In genomic region chr12:31324845-31325523, GRCh38 we compare ENCODE assay signal across 8 cellular contexts. TPM values are rescaled to one million over a fixed set of nuclear protein-coding genes. Genes with fewer than 3 reads are reported as not detected.
DNase-seq lines count a peak whose midpoint lies in the region; ATAC-seq, FAIRE-seq and TF ChIP-seq lines count a peak whose summit lies in the region.

No MANE protein-coding gene starts in this region.

- H3K27ac ChIP-seq in osteoblast (ENCODE audit: low read depth, low read length) (peak overlapping the region; percentile 34), tibial artery (peak overlapping the region; percentile 78 to 80)

- peak; percentile 11 for ATAC-seq in HG03354 (IDR thresholded peaks at IDR 0.05; ENCODE audit: poor library complexity, severe bottlenecking, unreplicated experiment)

- H3K79me2 ChIP-seq in osteoblast (ENCODE audit: insufficient read depth, low read length): peaks cover 42% of the 10 kb centered on the region

- DNase-seq in GM12891 (ENCODE audit: insufficient read length, low spot score) (peak; percentile 19), RPMI7951 (ENCODE audit: low read depth) (peak; percentile 70), germinal center (ENCODE audit: low spot score) (peak; percentile 30), osteoblast (ENCODE audit: insufficient read length, low spot score, missing footprints) (peak; percentile 72), tibial artery (peak; percentile 44 to 79), D721Med (ENCODE audit: insufficient read length, low spot score) (no peak)
- DNase-seq in activated gamma-delta T cell treated with anti-CD3 and anti-CD28 coated beads, Interleukin-2, amount 50 U/mL, for 16 hours (ENCODE audit: low read depth): peak; percentile 22

- no peaks in the 10 kb centered on the region for H4K20me1 ChIP-seq in osteoblast (ENCODE audit: insufficient read depth, low read length)

- H3K4me3 ChIP-seq in osteoblast (ENCODE audit: insufficient read depth, low read length) (peak overlapping the region; percentile 92), tibial artery (peak overlapping the region; percentile 72 to 91)

- H3K4me1 ChIP-seq in osteoblast (ENCODE audit: insufficient read depth, low read length) (peaks cover 15% of the 10 kb centered on the region), tibial artery (peaks cover 0 to 4% (median 2%) of the 10 kb centered on the region in 4 donors)

- peak overlapping the region; percentile 97 for H2AFZ ChIP-seq in osteoblast (ENCODE audit: low read length)

- TF ChIP-seq POLR2A in GM12891 (IDR thresholded peaks at IDR 0.05; ENCODE audit: low read depth, low read length): peak; percentile 45

- intact Hi-C loops in tibial artery (cut with DNase I; ENCODE audit: low total_unique reads): loop anchor here (2.0 kb wide), 1 partner anchor 266 kb away; the partner anchor contains the start of gene DENND5B

- FAIRE-seq in GM12891 (lab: Jason Lieb, UNC) (peak; percentile 62), D721Med (lab: Jason Lieb, UNC) (no peak)

- no peaks in the 10 kb centered on the region for H3K36me3 ChIP-seq in osteoblast (ENCODE audit: insufficient read depth, low read length)
- H3K36me3 ChIP-seq in tibial artery: no peaks in the 10 kb centered on the region

- H3K27me3 ChIP-seq in osteoblast (ENCODE audit: insufficient read depth, low read length): peaks cover 8% of the 10 kb centered on the region
- H3K27me3 ChIP-seq in tibial artery: no peaks in the 10 kb centered on the region

- H3K9me3 ChIP-seq in osteoblast (ENCODE audit: low read depth, low read length) (no peaks in the 10 kb centered on the region), tibial artery (no peaks in the 10 kb centered on the region)

- no peak for TF ChIP-seq CTCF in osteoblast (IDR thresholded peaks at IDR 0.05; ENCODE audit: extremely low read depth, low read depth, low read length)
- TF ChIP-seq CTCF in tibial artery (IDR thresholded peaks at IDR 0.05): no peak
- no peak for TF ChIP-seq CTCF in D721Med (IDR thresholded peaks at IDR 0.05; ENCODE audit: insufficient read depth, missing control alignments)

- peak overlapping the region; percentile 100 for H3K4me2 ChIP-seq in osteoblast (ENCODE audit: insufficient read depth, low read length)

TF ChIP-seq in GM12891, 5 proteins besides CTCF, POLR2A, EP300 and RAD21:
- TF ChIP-seq POLR2AphosphoS5 (IDR thresholded peaks at IDR 0.05; ENCODE audit: low read depth, low read length) (no peak), POU2F2 (IDR thresholded peaks at IDR 0.05; ENCODE audit: low read depth, low read length) (0 out of 2 replicates have a peak, but pooled peaks have one; percentile 12)

RNA-seq across cellular contexts. Expression of gene SINHCAF, which starts 1.0 kb away (rescaled TPM):
- 29.3 TPM for polyA plus RNA-seq in GM12891 (2012; ENCODE audit: low read depth, missing spikeins)
- 31.4 and 32.7 TPM in 2 replicates for total RNA-seq in RPMI7951 (2014; rRNA removed; shearing (Covaris generic))
- total RNA-seq in osteoblast: 11.2 and 16.5 TPM in 2 replicates
